ENCODE assay signal across 1 cellular context in the genomic region with DNA sequence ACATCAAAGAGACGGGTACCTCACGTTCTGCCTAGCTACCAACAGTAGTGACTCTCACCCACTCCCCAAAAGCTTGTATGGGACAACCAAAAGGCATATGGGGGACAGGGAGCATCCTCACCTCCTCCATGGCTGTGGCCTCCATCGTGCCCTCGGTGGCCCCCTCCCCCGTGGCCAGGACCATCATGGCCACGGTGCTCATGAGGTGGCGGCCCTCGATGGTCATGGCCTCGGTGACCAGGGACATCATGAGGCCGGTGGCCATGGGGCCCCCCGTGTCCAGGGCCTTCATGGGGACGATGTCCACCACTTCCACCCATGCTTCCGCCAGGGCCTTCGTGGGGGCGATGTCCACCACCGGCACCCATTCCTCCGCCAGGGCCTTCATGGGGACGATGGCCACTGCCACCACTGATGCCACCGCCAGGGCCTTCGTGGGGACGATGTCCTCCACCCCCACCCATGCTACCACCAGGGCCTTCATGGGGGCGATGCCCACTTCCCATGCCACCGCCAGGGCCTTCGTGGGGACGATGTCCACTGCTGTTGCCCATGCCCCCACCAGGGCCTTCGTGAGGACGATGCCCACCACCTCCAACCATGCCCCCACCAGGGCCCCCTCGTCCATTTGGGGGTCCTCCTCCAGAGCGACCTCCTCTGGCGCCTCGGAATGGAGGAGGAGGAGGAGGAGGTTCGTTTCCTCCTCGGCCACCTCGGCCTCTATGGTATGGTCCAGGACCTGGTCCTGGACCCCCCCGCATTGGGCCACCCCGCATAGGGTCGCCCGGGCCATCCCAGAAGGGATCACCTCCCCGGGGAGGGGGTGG.
TF ChIP-seq lines count a peak whose summit lies in the region.

No MANE protein-coding gene starts in this region.

TF ChIP-seq in K562, 482 proteins besides CTCF, POLR2A, EP300 and RAD21 (continued from another document):
- no peak for TF ChIP-seq ZEB2 (IDR thresholded peaks at IDR 0.05)
- TF ChIP-seq SREBF2 (CRISPR knock-in tag; IDR thresholded peaks at IDR 0.05): no peak
- TF ChIP-seq HDAC3 (IDR thresholded peaks at IDR 0.05; ENCODE audit: borderline replicate concordance, partially characterized antibody): no peak
- no peak for TF ChIP-seq SMAD2 (IDR thresholded peaks at IDR 0.05; ENCODE audit: low read depth, low read length)
- TF ChIP-seq ZNF764 (CRISPR knock-in tag; IDR thresholded peaks at IDR 0.05; ENCODE audit: low read depth): no peak
- TF ChIP-seq POLR2G (IDR thresholded peaks at IDR 0.05; ENCODE audit: low read depth, low read length): peak; percentile 81
- no peak for TF ChIP-seq KLF10 (CRISPR knock-in tag; IDR thresholded peaks at IDR 0.05)
- TF ChIP-seq RB1 (IDR thresholded peaks at IDR 0.05; ENCODE audit: low read depth): no peak
- no peak for TF ChIP-seq SNRNP70 (optimal IDR thresholded peaks at IDR 0.05; ENCODE audit: low read depth, low read length)
- no peak for TF ChIP-seq MTA2 (IDR thresholded peaks at IDR 0.05; ENCODE audit: low read depth)
- no peak for TF ChIP-seq ZNF347 (CRISPR knock-in tag; IDR thresholded peaks at IDR 0.05; ENCODE audit: low read depth)
- TF ChIP-seq ZC3H4 (CRISPR knock-in tag; IDR thresholded peaks at IDR 0.05; ENCODE audit: borderline replicate concordance): no peak
- TF ChIP-seq ELK1 (CRISPR knock-in tag; IDR thresholded peaks at IDR 0.05): no peak
- no peak for TF ChIP-seq ZNF551 (CRISPR knock-in tag; IDR thresholded peaks at IDR 0.05)
